In genomic region chr16:85553436-85554113, GRCh38 we compare ENCODE assay signal across 8 cellular contexts. TPM values are rescaled to one million over a fixed set of nuclear protein-coding genes. Genes with fewer than 3 reads are reported as not detected.
A peak's percentile ranks its signal among the peaks of the same experiment; 100 is the strongest.
DNase-seq lines count a peak whose midpoint lies in the region; ATAC-seq, FAIRE-seq and TF ChIP-seq lines count a peak whose summit lies in the region.

No MANE protein-coding gene starts in this region.

- peak overlapping the region; percentile 74 to 92 (median 87) for H3K9ac ChIP-seq in skeletal muscle tissue (ENCODE audit: low read depth in 1 of 3, low read length in 3 of 3)

- no peak for FAIRE-seq in D721Med (lab: Jason Lieb, UNC)

- peak; percentile 0 for TF ChIP-seq CTCF in D721Med (IDR thresholded peaks at IDR 0.05; ENCODE audit: insufficient read depth, missing control alignments)
- no peak for TF ChIP-seq CTCF in astrocyte of the cerebellum (IDR thresholded peaks at IDR 0.05; ENCODE audit: low read depth, low read length, missing control alignments)
- peak; percentile 18 for TF ChIP-seq CTCF in hepatocyte (IDR thresholded peaks at IDR 0.05; ENCODE audit: poor library complexity)

- no peaks in the 10 kb centered on the region for H3K9me2 ChIP-seq in hepatocyte (replicated peaks; ENCODE audit: insufficient read depth)

- H3K9me3 ChIP-seq in hepatocyte (ENCODE audit: low read depth) (no peaks in the 10 kb centered on the region), skeletal muscle tissue (ENCODE audit: control insufficient read depth in 3 of 3, low read length in 3 of 3) (no peaks in the 10 kb centered on the region)

- H3K36me3 ChIP-seq in hepatocyte (replicated peaks; ENCODE audit: insufficient read depth, low read depth) (no peaks in the 10 kb centered on the region), skeletal muscle tissue (ENCODE audit: control insufficient read depth in 3 of 3, insufficient read depth in 3 of 3, low read length in 3 of 3) (no peaks in the 10 kb centered on the region)

- DNase-seq in D721Med (ENCODE audit: insufficient read length, low spot score) (no peak), HT-29 (ENCODE audit: low spot score) (peak; percentile 80), SHP77 (lab: John Stamatoyannopoulos, UW) (peak; percentile 62 to 71), astrocyte of the cerebellum (ENCODE audit: low read depth) (no peak), hepatocyte (ENCODE audit: low spot score) (peak; percentile 81), cerebellum (ENCODE audit: low spot score) (no peak)

- in situ Hi-C loops in astrocyte of the cerebellum (cut with HindIII; ENCODE audit: low sequenced_read_pairs) = no loop called here

- H3K4me3 ChIP-seq in astrocyte of the cerebellum (ENCODE audit: low read depth, low read length) = peak overlapping the region; percentile 59
- peak overlapping the region; percentile 90 for H3K4me3 ChIP-seq in hepatocyte
- peak overlapping the region; percentile 79 to 83 (median 83) for H3K4me3 ChIP-seq in skeletal muscle tissue (ENCODE audit: low read length in 3 of 3)

- H3K27ac ChIP-seq in hepatocyte (peak overlapping the region; percentile 87), skeletal muscle tissue (ENCODE audit: low read depth, low read length) (peak overlapping the region; percentile 81)

- peak; percentile 28 for ATAC-seq in GM19395 (IDR thresholded peaks at IDR 0.05; ENCODE audit: unreplicated experiment)

- peaks cover 7% of the 10 kb centered on the region for H4K20me1 ChIP-seq in hepatocyte (ENCODE audit: insufficient read depth, poor library complexity, severe bottlenecking)

- H3K4me2 ChIP-seq in hepatocyte = peak overlapping the region; percentile 94

- H3K4me1 ChIP-seq in hepatocyte (ENCODE audit: insufficient read depth) (peaks cover 27% of the 10 kb centered on the region), skeletal muscle tissue (ENCODE audit: control insufficient read depth in 3 of 3, insufficient read depth in 3 of 3, low read length in 3 of 3) (peaks cover 31 to 42% (median 41%) of the 10 kb centered on the region in 3 donors)

- H2AFZ ChIP-seq in hepatocyte = no peak overlapping the region

- H3K27me3 ChIP-seq in hepatocyte = no peaks in the 10 kb centered on the region
- H3K27me3 ChIP-seq in skeletal muscle tissue (ENCODE audit: control insufficient read depth in 3 of 3, insufficient read depth in 3 of 3, low read length in 3 of 3) = no peaks in the 10 kb centered on the region

- under 1% methylated on average over 45 of the region's 57 CpGs for WGBS in hepatocyte (ENCODE audit: low lambda C conversion rate, missing lambda C conversion rate)

- peaks cover 14% of the 10 kb centered on the region for H3K79me2 ChIP-seq in hepatocyte

RNA-seq across cellular contexts. Expression of gene GSE1, which starts 59.5 kb away (rescaled TPM):
- 81.1 and 84.7 TPM in 2 replicates for total RNA-seq in HT-29 (2014; rRNA removed; shearing (Covaris generic))
- total RNA-seq in hepatocyte (32.8 and 43.5 TPM in 2 replicates), skeletal muscle tissue (27.7 TPM), cerebellum (45.9 TPM)
- polyA plus RNA-seq in hepatocyte = 27.9 and 33.1 TPM in 2 replicates

Comparison
In these comparisons a context has a peak if more than half of its experiments do, and no peak if none do; other contexts are left out.
1. DNase-seq: peak in HT-29 (single experiment), SHP77 (2 of 2) and hepatocyte (single experiment); none in D721Med (single experiment), astrocyte of the cerebellum (single experiment) and cerebellum (single experiment).
2. Peak in every context shown above with its lines, with median percentiles within 50 percentile points of each other: H3K4me3 ChIP-seq.